Comparison of ENCODE assay signal across 27 cellular contexts in genomic region chr14:21405097-21405496, GRCh38. TPM values are rescaled to one million over a fixed set of nuclear protein-coding genes. Genes with fewer than 3 reads are reported as not detected.
DNase-seq lines count a peak whose midpoint lies in the region; ATAC-seq and TF ChIP-seq lines count a peak whose summit lies in the region.
"Had no signal": no experiment of that assay in that cellular context is flagged by ENCODE, and none has a peak within 500 bp of the region (broad histone marks: within the 10 kb centered on the region; RNA-seq: fewer than 3 reads in every experiment).

No MANE protein-coding gene starts in this region.

- no peaks in the 10 kb centered on the region for H3K79me1 ChIP-seq in neuronal stem cell (ENCODE audit: low read depth, low read length)

- no peaks in the 10 kb centered on the region for H3K9me3 Mint-ChIP-seq in CD4-positive, CD25-positive, alpha-beta regulatory T cell
- H3K9me3 Mint-ChIP-seq in activated naive CD8-positive, alpha-beta T cell treated with anti-CD3 and anti-CD28 coated beads, Interleukin-2, amount 50 U/mL, for 24 hours = no peaks in the 10 kb centered on the region
- H3K9me3 Mint-ChIP-seq: activated CD4-positive, alpha-beta T cell treated with anti-CD3 and anti-CD28 coated beads, Interleukin-2, amount 10 ng/mL, durations not matched to agents 7 days and 5 days; CD14-positive monocyte; mesothelial cell of epicardium; naive B cell had no signal

- H2AK5ac ChIP-seq in neuronal stem cell (ENCODE audit: low read depth, low read length) = no peak overlapping the region

- H2AFZ ChIP-seq in neuronal stem cell (ENCODE audit: low read length) = no peak overlapping the region

- H3K9me3 ChIP-seq in A673 (ENCODE audit: low read depth, low read length, poor library complexity, severe bottlenecking) (no peaks in the 10 kb centered on the region), tibial nerve (no peaks in the 10 kb centered on the region), neuronal stem cell (replicated peaks in 1 of 2; ENCODE audit: control insufficient read depth in 2 of 2, insufficient read depth in 1 of 2, low read depth in 1 of 2, low read length in 2 of 2) (no peaks in the 10 kb centered on the region)
- no peaks in the 10 kb centered on the region for H3K9me3 ChIP-seq in CD4-positive, CD25-positive, alpha-beta regulatory T cell (ENCODE audit: control insufficient read depth in 2 of 2, low read length in 2 of 2)
- H3K9me3 ChIP-seq: heart right ventricle, MG63, prostate gland, sigmoid colon had no signal

- intact Hi-C loops in A673 (cut with micrococcal nuclease; ENCODE audit: unreplicated experiment) = loop anchor here (5.0 kb wide), 1 partner anchor 48 kb away; no protein-coding TSS in a partner anchor

- H2BK120ac ChIP-seq in neuronal stem cell (ENCODE audit: low read depth, low read length) = no peak overlapping the region

- WGBS in tibial nerve, 2 donors = 66 to 73% methylated on average over 3 of the region's 3 CpGs
- no CpG with 5 or more reads among the region's 3 CpGs for WGBS in neuronal stem cell (ENCODE audit: extremely low coverage in 2 of 2, insufficient read length in 2 of 2, insufficient replicate concordance in 1 of 2), 2 donors

- H3K27ac Mint-ChIP-seq in CD4-positive, CD25-positive, alpha-beta regulatory T cell = peak overlapping the region in 2 of 3 donors; percentile 52 to 56
- H3K27ac Mint-ChIP-seq in activated naive CD8-positive, alpha-beta T cell treated with anti-CD3 and anti-CD28 coated beads, Interleukin-2, amount 50 U/mL, for 24 hours = peak overlapping the region; percentile 47
- H3K27ac Mint-ChIP-seq: activated CD4-positive, alpha-beta T cell treated with anti-CD3 and anti-CD28 coated beads, Interleukin-2, amount 10 ng/mL, durations not matched to agents 7 days and 5 days; mesothelial cell of epicardium had no signal

- CTCF ChIA-PET in A673 (lab: Charles Lee) = no interaction called here

- no peak overlapping the region for H2BK15ac ChIP-seq in neuronal stem cell (ENCODE audit: low read length)

- peaks cover 72% of the 10 kb centered on the region for H3K36me3 Mint-ChIP-seq in CD4-positive, CD25-positive, alpha-beta regulatory T cell
- peaks cover 75% of the 10 kb centered on the region for H3K36me3 Mint-ChIP-seq in activated naive CD8-positive, alpha-beta T cell treated with anti-CD3 and anti-CD28 coated beads, Interleukin-2, amount 50 U/mL, for 24 hours (ENCODE audit: low read depth)

- H3K27ac ChIP-seq in A673 (ENCODE audit: low read depth, low read length, poor library complexity, severe bottlenecking) = no peak overlapping the region
- no peak overlapping the region for H3K27ac ChIP-seq in CD4-positive, CD25-positive, alpha-beta regulatory T cell (ENCODE audit: insufficient read depth, low read length, poor library complexity, severe bottlenecking)
- no peak overlapping the region for H3K27ac ChIP-seq in tibial nerve
- H3K27ac ChIP-seq in neuronal stem cell (replicated peaks; ENCODE audit: low read length) = no peak overlapping the region
- H3K27ac ChIP-seq: heart right ventricle, prostate gland, sigmoid colon, VCaP had no signal

- H3K14ac ChIP-seq in neuronal stem cell (ENCODE audit: low read length) = no peak overlapping the region

- H2BK5ac ChIP-seq in neuronal stem cell (ENCODE audit: low read length) = no peak overlapping the region

- POLR2A ChIA-PET in A673 (lab: Charles Lee; ENCODE audit: low non-redundant PET) = no interaction called here

- H3K27me3 ChIP-seq in A673 (replicated peaks; ENCODE audit: insufficient read depth, low read depth, low read length, poor library complexity) (no peaks in the 10 kb centered on the region), tibial nerve (no peaks in the 10 kb centered on the region), neuronal stem cell (ENCODE audit: control insufficient read depth in 3 of 3, insufficient read depth in 3 of 3, low read depth in 1 of 3, low read length in 3 of 3) (no peaks in the 10 kb centered on the region)
- H3K27me3 ChIP-seq in CD4-positive, CD25-positive, alpha-beta regulatory T cell (ENCODE audit: control insufficient read depth, insufficient read depth, low read length) = no peaks in the 10 kb centered on the region
- H3K27me3 ChIP-seq: heart right ventricle, MG63, sigmoid colon had no signal

- no peak overlapping the region for H4K91ac ChIP-seq in neuronal stem cell (ENCODE audit: low read depth, low read length, poor library complexity)

- H4K8ac ChIP-seq in neuronal stem cell (ENCODE audit: low read depth, low read length) = no peak overlapping the region

- no peak overlapping the region for H3K4me3 ChIP-seq in A673 (ENCODE audit: low read depth, low read length, poor library complexity, severe bottlenecking)
- no peak overlapping the region for H3K4me3 ChIP-seq in CD4-positive, CD25-positive, alpha-beta regulatory T cell (ENCODE audit: low read depth, low read length)
- no peak overlapping the region for H3K4me3 ChIP-seq in fibroblast of pulmonary artery (replicated peaks; ENCODE audit: low read depth, low read length)
- H3K4me3 ChIP-seq in tibial nerve = no peak overlapping the region
- H3K4me3 ChIP-seq in neuronal stem cell (ENCODE audit: low read length in 2 of 2) = no peak overlapping the region
- H3K4me3 ChIP-seq: heart right ventricle, MG63, prostate gland, sigmoid colon had no signal

- no TSS peak for BruUV-seq in A673 (replicated peaks; lab: Mats Ljungman, UMichigan)

- no peak overlapping the region for H3K4me2 ChIP-seq in neuronal stem cell (ENCODE audit: insufficient read depth, low read length, poor library complexity, severe bottlenecking)

- no peaks in the 10 kb centered on the region for H3K27me3 Mint-ChIP-seq in CD4-positive, CD25-positive, alpha-beta regulatory T cell
- no peaks in the 10 kb centered on the region for H3K27me3 Mint-ChIP-seq in activated naive CD8-positive, alpha-beta T cell treated with anti-CD3 and anti-CD28 coated beads, Interleukin-2, amount 50 U/mL, for 24 hours
- H3K27me3 Mint-ChIP-seq: activated CD4-positive, alpha-beta T cell treated with anti-CD3 and anti-CD28 coated beads, Interleukin-2, amount 10 ng/mL, durations not matched to agents 7 days and 5 days; naive B cell had no signal

- H3K4ac ChIP-seq in neuronal stem cell (ENCODE audit: low read length) = no peak overlapping the region

- H3K4me3 Mint-ChIP-seq in CD4-positive, CD25-positive, alpha-beta regulatory T cell = no peak overlapping the region
- no peak overlapping the region for H3K4me3 Mint-ChIP-seq in activated naive CD8-positive, alpha-beta T cell treated with anti-CD3 and anti-CD28 coated beads, Interleukin-2, amount 50 U/mL, for 24 hours
- H3K4me3 Mint-ChIP-seq: activated CD4-positive, alpha-beta T cell treated with anti-CD3 and anti-CD28 coated beads, Interleukin-2, amount 10 ng/mL, durations not matched to agents 7 days and 5 days; CD14-positive monocyte; mesothelial cell of epicardium; naive B cell had no signal

- peaks cover 0 to 4% (median under 1%) of the 10 kb centered on the region in 4 donors for H3K4me1 Mint-ChIP-seq in CD4-positive, CD25-positive, alpha-beta regulatory T cell
- H3K4me1 Mint-ChIP-seq in activated naive CD8-positive, alpha-beta T cell treated with anti-CD3 and anti-CD28 coated beads, Interleukin-2, amount 50 U/mL, for 24 hours = peaks cover under 1% of the 10 kb centered on the region
- H3K4me1 Mint-ChIP-seq: activated CD4-positive, alpha-beta T cell treated with anti-CD3 and anti-CD28 coated beads, Interleukin-2, amount 10 ng/mL, durations not matched to agents 7 days and 5 days; CD14-positive monocyte; mesothelial cell of epicardium; naive B cell had no signal

- no peak overlapping the region for H3K23ac ChIP-seq in neuronal stem cell (ENCODE audit: low read depth, low read length, poor library complexity)

- DNase-seq in A673 (ENCODE audit: low spot score) (peak; percentile 14), fibroblast of pulmonary artery (ENCODE audit: low read depth) (peak; percentile 68), tibial nerve (ENCODE audit: low spot score in 2 of 2) (no peak), neuronal stem cell (ENCODE audit: low spot score) (no peak)
- DNase-seq in CD4-positive, CD25-positive, alpha-beta regulatory T cell = peak in 1 of 3 donors; percentile 23
- DNase-seq in activated naive CD8-positive, alpha-beta T cell treated with anti-CD3 and anti-CD28 coated beads, Interleukin-2, amount 50 U/mL, for 24 hours = no peak
- DNase-seq: activated CD4-positive, alpha-beta T cell treated with anti-CD3 and anti-CD28 coated beads, Interleukin-2, amount 10 ng/mL, durations not matched to agents 7 days and 5 days; activated naive CD4-positive, alpha-beta T cell; effector CD8-positive, alpha-beta T cell; foreskin melanocyte; GDM1; heart right ventricle; MG63; naive B cell; NCI-H1417; NCI-H2029 treated with DMSO at 0.1 percent for 48 hours; NCI-H2227 treated with DMSO at 0.1 percent for 48 hours; NCI-H526; NK-92 treated with Interleukin-12 subunit alpha and Interleukin-12 subunit beta, amount 100 ng/mL, for 24 hours; sigmoid colon; stimulated activated CD4-positive, alpha-beta T cell treated with anti-CD3 and anti-CD28 coated beads, Interleukin-4, amount 100 ng/mL, for 24 hours; T1000 had no signal

- TF ChIP-seq CTCF in A673 (conservative IDR thresholded peaks at IDR 0.05; ENCODE audit: low read depth, low read length) (no peak), fibroblast of pulmonary artery (IDR thresholded peaks at IDR 0.05; ENCODE audit: low read length, missing control alignments) (no peak), tibial nerve (IDR thresholded peaks at IDR 0.05) (no peak)

- no peak overlapping the region for H3K9ac ChIP-seq in neuronal stem cell (ENCODE audit: low read depth, low read length, poor library complexity)

- TF ChIP-seq EP300 in tibial nerve (IDR thresholded peaks at IDR 0.05) = no peak

- TF ChIP-seq POLR2A in tibial nerve (IDR thresholded peaks at IDR 0.05) = no peak

- H3K36me3 ChIP-seq in A673 (ENCODE audit: insufficient read depth, low read length, poor library complexity, severe bottlenecking) (peaks cover 100% of the 10 kb centered on the region), tibial nerve (peaks cover 13 to 100% (median 51%) of the 10 kb centered on the region in 3 donors), neuronal stem cell (replicated peaks in 1 of 2; ENCODE audit: control insufficient read depth in 2 of 2, insufficient read depth in 2 of 2, low read length in 2 of 2) (peaks cover 47 to 98% of the 10 kb centered on the region in 2 donors)
- peaks cover 93% of the 10 kb centered on the region for H3K36me3 ChIP-seq in CD4-positive, CD25-positive, alpha-beta regulatory T cell (ENCODE audit: control insufficient read depth, insufficient read depth, low read length)

- no peak overlapping the region for H2BK12ac ChIP-seq in neuronal stem cell (ENCODE audit: low read length)

- no peak for ATAC-seq in CD4-positive, CD25-positive, alpha-beta regulatory T cell (ENCODE audit: low read depth in 2 of 2)
- ATAC-seq in activated naive CD8-positive, alpha-beta T cell treated with anti-CD3 and anti-CD28 coated beads, Interleukin-2, amount 50 U/mL, for 24 hours = no peak
- no peak for ATAC-seq in GM18907 (IDR thresholded peaks at IDR 0.05; ENCODE audit: unreplicated experiment)
- ATAC-seq: heart right ventricle had no signal

- H3K4me1 ChIP-seq in A673 (ENCODE audit: insufficient read depth, low read length, poor library complexity, severe bottlenecking) (no peaks in the 10 kb centered on the region), tibial nerve (no peaks in the 10 kb centered on the region), neuronal stem cell (ENCODE audit: control insufficient read depth in 2 of 2, insufficient read depth in 1 of 2, low read depth in 1 of 2, low read length in 2 of 2) (no peaks in the 10 kb centered on the region)
- H3K4me1 ChIP-seq in CD4-positive, CD25-positive, alpha-beta regulatory T cell (ENCODE audit: control insufficient read depth, insufficient read depth, low read length, poor library complexity, severe bottlenecking) = no peaks in the 10 kb centered on the region
- H3K4me1 ChIP-seq: heart right ventricle, prostate gland, sigmoid colon had no signal

- H3K18ac ChIP-seq in neuronal stem cell (ENCODE audit: low read length) = no peak overlapping the region

RNA-seq across cellular contexts. Expression of gene SUPT16H, which starts 21.3 kb away (rescaled TPM):
- total RNA-seq in A673 (2021) (193 and 196 TPM in 2 replicates), tibial nerve (10 to 100 TPM; 47.5 to 69.0 (median 60.7) TPM)
- total RNA-seq in CD4-positive, CD25-positive, alpha-beta regulatory T cell = 49.7 TPM
- 10 to 100 TPM; 58.8 to 65.5 (median 63.7) TPM for polyA plus RNA-seq in CD4-positive, CD25-positive, alpha-beta regulatory T cell
- polyA plus RNA-seq in neuronal stem cell (2013, experiment 1 of 2) = 124 TPM
- 125 TPM for polyA plus RNA-seq in neuronal stem cell (2013, experiment 2 of 2)

RNA-seq across cellular contexts. Expression of gene CHD8, which starts 50.8 kb away (rescaled TPM):
- 122 and 128 TPM in 2 replicates for total RNA-seq in A673 (2021)
- 142 TPM for total RNA-seq in CD4-positive, CD25-positive, alpha-beta regulatory T cell
- polyA plus RNA-seq in CD4-positive, CD25-positive, alpha-beta regulatory T cell = 10 to 100 TPM; 15.3 to 30.9 (median 20.9) TPM
- total RNA-seq in tibial nerve = 10 to 100 TPM; 45.9 to 68.2 (median 65.6) TPM
- 47.5 TPM for polyA plus RNA-seq in neuronal stem cell (2013, experiment 1 of 2)
- 48.1 TPM for polyA plus RNA-seq in neuronal stem cell (2013, experiment 2 of 2)

Comparison
In these comparisons a context has a peak if more than half of its experiments do, and no peak if none do; other contexts are left out.
1. DNase-seq: peak in A673 (single experiment) and fibroblast of pulmonary artery (single experiment); none in activated naive CD8-positive, alpha-beta T cell treated with anti-CD3 and anti-CD28 coated beads, Interleukin-2, amount 50 U/mL, for 24 hours (single experiment), tibial nerve (0 of 2) and neuronal stem cell (single experiment).